9 cellular contexts compared by ENCODE assay signal in the genomic region with DNA sequence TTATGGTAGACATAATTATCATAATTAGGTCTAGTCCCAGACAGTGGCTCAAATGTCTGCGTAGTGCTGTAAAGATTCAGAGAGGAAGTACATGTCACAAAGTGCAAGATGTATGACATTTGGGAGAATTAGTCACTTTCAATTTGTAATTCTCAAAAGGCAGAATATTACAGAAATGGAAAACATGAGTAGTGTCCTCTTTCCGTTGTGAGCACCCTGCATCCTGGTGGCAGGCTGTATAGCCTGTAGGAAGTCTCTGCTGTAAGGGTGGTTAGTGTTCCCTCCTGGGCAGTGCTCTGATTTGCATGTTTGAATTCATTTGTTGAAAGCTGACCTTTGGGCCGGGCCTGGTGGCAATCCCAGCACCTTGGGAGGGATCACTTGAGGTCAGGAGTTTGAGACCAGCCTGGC. TPM values are rescaled to one million over a fixed set of nuclear protein-coding genes. Genes with fewer than 3 reads are reported as not detected.
DNase-seq lines count a peak whose midpoint lies in the region; ATAC-seq, FAIRE-seq and TF ChIP-seq lines count a peak whose summit lies in the region.
"Had no signal": no experiment of that assay in that cellular context is flagged by ENCODE, and none has a peak within 500 bp of the region (broad histone marks: within the 10 kb centered on the region; RNA-seq: fewer than 3 reads in every experiment).

No MANE protein-coding gene starts in this region.

- WGBS in testis, 2 donors = 86 to 91% methylated on average over 2 to 3 of the region's 3 CpGs

- no peaks in the 10 kb centered on the region for H3K27me3 ChIP-seq in testis

- no peak for TF ChIP-seq POLR2A in GM12892 (IDR thresholded peaks at IDR 0.05; ENCODE audit: low read depth, low read length)
- TF ChIP-seq POLR2A in testis (IDR thresholded peaks at IDR 0.05) = no peak

- DNase-seq in GM12892 (ENCODE audit: insufficient read length) (no peak), GM20000 (ENCODE audit: low spot score) (peak; percentile 52), choroid plexus epithelial cell (ENCODE audit: low read depth) (peak; percentile 35), testis (no peak), caudate nucleus (lab: John Stamatoyannopoulos, UW) (no peak), HuH-7 (ENCODE audit: low spot score) (no peak)
- no peak for DNase-seq in activated effector memory CD4-positive, alpha-beta T cell treated with anti-CD3 and anti-CD28 coated beads, Interleukin-2, amount 50 U/mL, for 16 hours
- DNase-seq: activated CD8-positive, alpha-beta memory T cell treated with anti-CD3 and anti-CD28 coated beads, Interleukin-2, amount 50 U/mL, for 48 hours had no signal

- peak; percentile 79 for FAIRE-seq in GM12892 (lab: Jason Lieb, UNC)

- ATAC-seq in HG03432 (IDR thresholded peaks at IDR 0.05; ENCODE audit: unreplicated experiment) = peak; percentile 95

- no peaks in the 10 kb centered on the region for H3K36me3 ChIP-seq in testis (ENCODE audit: low read depth, missing control alignments)

- no peaks in the 10 kb centered on the region for H3K9me3 ChIP-seq in testis

- intact Hi-C loops in testis (cut with DNase I; ENCODE audit: low total_unique reads) = no loop called here

- no peak overlapping the region for H3K4me3 ChIP-seq in choroid plexus epithelial cell (ENCODE audit: low read depth, low read length)
- no peak overlapping the region for H3K4me3 ChIP-seq in testis

- H3K27ac ChIP-seq in testis = no peak overlapping the region
- no peak overlapping the region for H3K27ac ChIP-seq in caudate nucleus (ENCODE audit: low read depth, low read length)

- TF ChIP-seq CTCF in GM20000 (IDR thresholded peaks at IDR 0.05; ENCODE audit: extremely low read depth, missing control alignments) = no peak
- TF ChIP-seq CTCF in choroid plexus epithelial cell (conservative IDR thresholded peaks at IDR 0.05; ENCODE audit: low read depth, low read length) = no peak
- TF ChIP-seq CTCF in testis (IDR thresholded peaks at IDR 0.05) = no peak

- H3K4me1 ChIP-seq in testis = no peaks in the 10 kb centered on the region

RNA-seq across cellular contexts. Expression of gene CDK14, which starts 17.0 kb away (rescaled TPM):
- polyA plus RNA-seq in GM12892 (2012; ENCODE audit: missing spikeins) = 4.2 TPM
- total RNA-seq in testis = 10 to 100 TPM; 18.9 to 22.7 TPM
- polyA plus RNA-seq in testis (ENCODE audit: insufficient read depth, low read depth, low replicate concordance) = 19.5 TPM

Comparison
In these comparisons a context has a peak if more than half of its experiments do, and no peak if none do; other contexts are left out.
1. DNase-seq: peak in GM20000 (single experiment) and choroid plexus epithelial cell (single experiment); none in GM12892 (single experiment), testis (single experiment), activated effector memory CD4-positive, alpha-beta T cell treated with anti-CD3 and anti-CD28 coated beads, Interleukin-2, amount 50 U/mL, for 16 hours (single experiment), caudate nucleus (0 of 61) and HuH-7 (single experiment).